1 cellular context compared by ENCODE assay signal in genomic region chr2:67055387-67056304, GRCh38.
A peak's percentile ranks its signal among the peaks of the same experiment; 100 is the strongest.
TF ChIP-seq lines count a peak whose summit lies in the region.

No MANE protein-coding gene starts in this region.

TF ChIP-seq in HepG2, 621 proteins besides CTCF, POLR2A, EP300 and RAD21 (continued from another document and continues in another):
- TF ChIP-seq TERF1 (CRISPR knock-in tag; IDR thresholded peaks at IDR 0.05) (no peak), ZBTB21 (CRISPR knock-in tag; IDR thresholded peaks at IDR 0.05) (no peak), ZNF432 (CRISPR knock-in tag; IDR thresholded peaks at IDR 0.05; ENCODE audit: borderline replicate concordance) (no peak), ZNF891 (CRISPR knock-in tag; IDR thresholded peaks at IDR 0.05) (no peak), DNMT1 (CRISPR knock-in tag; IDR thresholded peaks at IDR 0.05) (no peak), HDAC2 (CRISPR knock-in tag; IDR thresholded peaks at IDR 0.05) (no peak), BRF2 (CRISPR knock-in tag; IDR thresholded peaks at IDR 0.05) (no peak), NCOA2 (CRISPR knock-in tag; IDR thresholded peaks at IDR 0.05) (0 out of 2 replicates have a peak, but pooled peaks have one; percentile 44), ZBTB1 (CRISPR knock-in tag; IDR thresholded peaks at IDR 0.05; ENCODE audit: borderline replicate concordance) (no peak), ZFAT (CRISPR knock-in tag; conservative IDR thresholded peaks at IDR 0.05) (no peak), GATA4 (IDR thresholded peaks at IDR 0.05; ENCODE audit: borderline replicate concordance, low read depth) (no peak), ZNF142 (CRISPR knock-in tag; IDR thresholded peaks at IDR 0.05) (no peak), SOX13 (IDR thresholded peaks at IDR 0.05) (no peak), SOX13 (CRISPR knock-in tag; conservative IDR thresholded peaks at IDR 0.05 in 1 of 2, IDR thresholded peaks at IDR 0.05 in 1 of 2) (peak in 1 of 2 experiments; percentile 60; a peak in 2 of 4 replicates), TBX2 (CRISPR knock-in tag; IDR thresholded peaks at IDR 0.05; ENCODE audit: borderline replicate concordance) (no peak), RERE (CRISPR knock-in tag; IDR thresholded peaks at IDR 0.05; ENCODE audit: low read depth) (no peak), ZFP90 (CRISPR knock-in tag; IDR thresholded peaks at IDR 0.05; ENCODE audit: borderline replicate concordance) (no peak), NFKB2 (CRISPR knock-in tag; IDR thresholded peaks at IDR 0.05; ENCODE audit: borderline replicate concordance) (no peak), NFKBIZ (CRISPR knock-in tag; IDR thresholded peaks at IDR 0.05) (no peak), HIVEP1 (CRISPR knock-in tag; IDR thresholded peaks at IDR 0.05) (no peak), HMG20A (CRISPR knock-in tag; IDR thresholded peaks at IDR 0.05; ENCODE audit: borderline replicate concordance) (peak; percentile 81; the same call in 1 of the 2 replicates), ZNF253 (CRISPR knock-in tag; IDR thresholded peaks at IDR 0.05; ENCODE audit: borderline replicate concordance) (no peak), KDM2A (CRISPR knock-in tag; IDR thresholded peaks at IDR 0.05; ENCODE audit: borderline replicate concordance, low read depth) (no peak), ZNF83 (CRISPR knock-in tag; IDR thresholded peaks at IDR 0.05; ENCODE audit: borderline replicate concordance) (no peak), ZNF879 (CRISPR knock-in tag; IDR thresholded peaks at IDR 0.05) (no peak), JARID2 (CRISPR knock-in tag; IDR thresholded peaks at IDR 0.05; ENCODE audit: insufficient replicate concordance) (no peak), CBFB (CRISPR knock-in tag; IDR thresholded peaks at IDR 0.05) (no peak), ONECUT2 (CRISPR knock-in tag; IDR thresholded peaks at IDR 0.05) (no peak)
- TF ChIP-seq, protein P1, sequence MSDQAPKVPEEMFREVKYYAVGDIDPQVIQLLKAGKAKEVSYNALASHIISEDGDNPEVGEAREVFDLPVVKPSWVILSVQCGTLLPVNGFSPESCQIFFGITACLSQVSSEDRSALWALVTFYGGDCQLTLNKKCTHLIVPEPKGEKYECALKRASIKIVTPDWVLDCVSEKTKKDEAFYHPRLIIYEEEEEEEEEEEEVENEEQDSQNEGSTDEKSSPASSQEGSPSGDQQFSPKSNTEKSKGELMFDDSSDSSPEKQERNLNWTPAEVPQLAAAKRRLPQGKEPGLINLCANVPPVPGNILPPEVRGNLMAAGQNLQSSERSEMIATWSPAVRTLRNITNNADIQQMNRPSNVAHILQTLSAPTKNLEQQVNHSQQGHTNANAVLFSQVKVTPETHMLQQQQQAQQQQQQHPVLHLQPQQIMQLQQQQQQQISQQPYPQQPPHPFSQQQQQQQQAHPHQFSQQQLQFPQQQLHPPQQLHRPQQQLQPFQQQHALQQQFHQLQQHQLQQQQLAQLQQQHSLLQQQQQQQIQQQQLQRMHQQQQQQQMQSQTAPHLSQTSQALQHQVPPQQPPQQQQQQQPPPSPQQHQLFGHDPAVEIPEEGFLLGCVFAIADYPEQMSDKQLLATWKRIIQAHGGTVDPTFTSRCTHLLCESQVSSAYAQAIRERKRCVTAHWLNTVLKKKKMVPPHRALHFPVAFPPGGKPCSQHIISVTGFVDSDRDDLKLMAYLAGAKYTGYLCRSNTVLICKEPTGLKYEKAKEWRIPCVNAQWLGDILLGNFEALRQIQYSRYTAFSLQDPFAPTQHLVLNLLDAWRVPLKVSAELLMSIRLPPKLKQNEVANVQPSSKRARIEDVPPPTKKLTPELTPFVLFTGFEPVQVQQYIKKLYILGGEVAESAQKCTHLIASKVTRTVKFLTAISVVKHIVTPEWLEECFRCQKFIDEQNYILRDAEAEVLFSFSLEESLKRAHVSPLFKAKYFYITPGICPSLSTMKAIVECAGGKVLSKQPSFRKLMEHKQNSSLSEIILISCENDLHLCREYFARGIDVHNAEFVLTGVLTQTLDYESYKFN (CRISPR knock-in tag; conservative IDR thresholded peaks at IDR 0.05) = peak; percentile 51
- TF ChIP-seq, protein P2, sequence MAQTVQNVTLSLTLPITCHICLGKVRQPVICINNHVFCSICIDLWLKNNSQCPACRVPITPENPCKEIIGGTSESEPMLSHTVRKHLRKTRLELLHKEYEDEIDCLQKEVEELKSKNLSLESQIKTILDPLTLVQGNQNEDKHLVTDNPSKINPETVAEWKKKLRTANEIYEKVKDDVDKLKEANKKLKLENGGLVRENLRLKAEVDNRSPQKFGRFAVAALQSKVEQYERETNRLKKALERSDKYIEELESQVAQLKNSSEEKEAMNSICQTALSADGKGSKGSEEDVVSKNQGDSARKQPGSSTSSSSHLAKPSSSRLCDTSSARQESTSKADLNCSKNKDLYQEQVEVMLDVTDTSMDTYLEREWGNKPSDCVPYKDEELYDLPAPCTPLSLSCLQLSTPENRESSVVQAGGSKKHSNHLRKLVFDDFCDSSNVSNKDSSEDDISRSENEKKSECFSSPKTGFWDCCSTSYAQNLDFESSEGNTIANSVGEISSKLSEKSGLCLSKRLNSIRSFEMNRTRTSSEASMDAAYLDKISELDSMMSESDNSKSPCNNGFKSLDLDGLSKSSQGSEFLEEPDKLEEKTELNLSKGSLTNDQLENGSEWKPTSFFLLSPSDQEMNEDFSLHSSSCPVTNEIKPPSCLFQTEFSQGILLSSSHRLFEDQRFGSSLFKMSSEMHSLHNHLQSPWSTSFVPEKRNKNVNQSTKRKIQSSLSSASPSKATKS (CRISPR knock-in tag; IDR thresholded peaks at IDR 0.05) = no peak
- TF ChIP-seq, protein P3, sequence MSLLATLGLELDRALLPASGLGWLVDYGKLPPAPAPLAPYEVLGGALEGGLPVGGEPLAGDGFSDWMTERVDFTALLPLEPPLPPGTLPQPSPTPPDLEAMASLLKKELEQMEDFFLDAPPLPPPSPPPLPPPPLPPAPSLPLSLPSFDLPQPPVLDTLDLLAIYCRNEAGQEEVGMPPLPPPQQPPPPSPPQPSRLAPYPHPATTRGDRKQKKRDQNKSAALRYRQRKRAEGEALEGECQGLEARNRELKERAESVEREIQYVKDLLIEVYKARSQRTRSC (CRISPR knock-in tag; IDR thresholded peaks at IDR 0.05; ENCODE audit: low read depth) = no peak
- TF ChIP-seq, protein P4, sequence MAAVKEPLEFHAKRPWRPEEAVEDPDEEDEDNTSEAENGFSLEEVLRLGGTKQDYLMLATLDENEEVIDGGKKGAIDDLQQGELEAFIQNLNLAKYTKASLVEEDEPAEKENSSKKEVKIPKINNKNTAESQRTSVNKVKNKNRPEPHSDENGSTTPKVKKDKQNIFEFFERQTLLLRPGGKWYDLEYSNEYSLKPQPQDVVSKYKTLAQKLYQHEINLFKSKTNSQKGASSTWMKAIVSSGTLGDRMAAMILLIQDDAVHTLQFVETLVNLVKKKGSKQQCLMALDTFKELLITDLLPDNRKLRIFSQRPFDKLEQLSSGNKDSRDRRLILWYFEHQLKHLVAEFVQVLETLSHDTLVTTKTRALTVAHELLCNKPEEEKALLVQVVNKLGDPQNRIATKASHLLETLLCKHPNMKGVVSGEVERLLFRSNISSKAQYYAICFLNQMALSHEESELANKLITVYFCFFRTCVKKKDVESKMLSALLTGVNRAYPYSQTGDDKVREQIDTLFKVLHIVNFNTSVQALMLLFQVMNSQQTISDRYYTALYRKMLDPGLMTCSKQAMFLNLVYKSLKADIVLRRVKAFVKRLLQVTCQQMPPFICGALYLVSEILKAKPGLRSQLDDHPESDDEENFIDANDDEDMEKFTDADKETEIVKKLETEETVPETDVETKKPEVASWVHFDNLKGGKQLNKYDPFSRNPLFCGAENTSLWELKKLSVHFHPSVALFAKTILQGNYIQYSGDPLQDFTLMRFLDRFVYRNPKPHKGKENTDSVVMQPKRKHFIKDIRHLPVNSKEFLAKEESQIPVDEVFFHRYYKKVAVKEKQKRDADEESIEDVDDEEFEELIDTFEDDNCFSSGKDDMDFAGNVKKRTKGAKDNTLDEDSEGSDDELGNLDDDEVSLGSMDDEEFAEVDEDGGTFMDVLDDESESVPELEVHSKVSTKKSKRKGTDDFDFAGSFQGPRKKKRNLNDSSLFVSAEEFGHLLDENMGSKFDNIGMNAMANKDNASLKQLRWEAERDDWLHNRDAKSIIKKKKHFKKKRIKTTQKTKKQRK (IDR thresholded peaks at IDR 0.05; ENCODE audit: low read length) = no peak
